Comparison of ENCODE assay signal across 17 cellular contexts in genomic region chr3:30222436-30222835, GRCh38.
DNase-seq lines count a peak whose midpoint lies in the region; ATAC-seq and TF ChIP-seq lines count a peak whose summit lies in the region.
"Had no signal": no experiment of that assay in that cellular context is flagged by ENCODE, and none has a peak within 500 bp of the region (broad histone marks: within the 10 kb centered on the region; RNA-seq: fewer than 3 reads in every experiment).

No MANE protein-coding gene starts in this region.

- H3K4me1 ChIP-seq in A673 (ENCODE audit: insufficient read depth, low read length, poor library complexity, severe bottlenecking) (peaks cover 22% of the 10 kb centered on the region), DND-41 (ENCODE audit: insufficient read depth, low read length) (peaks cover 68% of the 10 kb centered on the region), left ventricle myocardium inferior (peaks cover 17% of the 10 kb centered on the region)

- H3K4me3 ChIP-seq in A673 (ENCODE audit: low read depth, low read length, poor library complexity, severe bottlenecking), result no peak overlapping the region
- no peak overlapping the region for H3K4me3 ChIP-seq in DND-41 (ENCODE audit: low read depth in 1 of 2, low read length in 2 of 2)
- H3K4me3 ChIP-seq in foreskin fibroblast (ENCODE audit: low read depth in 1 of 2, low read length in 2 of 2), result no peak overlapping the region
- H3K4me3 ChIP-seq in left ventricle myocardium inferior, result no peak overlapping the region
- H3K4me3 ChIP-seq: A549, GM12878, SJSA1 had no signal

- H3K36me3 Mint-ChIP-seq in osteocyte (ENCODE audit: unreplicated experiment), result peaks cover 3% of the 10 kb centered on the region

- peaks cover 4% of the 10 kb centered on the region for H3K9me3 Mint-ChIP-seq in osteocyte (ENCODE audit: unreplicated experiment)

- POLR2A ChIA-PET in A673 (lab: Charles Lee; ENCODE audit: low non-redundant PET), result no interaction called here

- peaks cover 26% of the 10 kb centered on the region for H3K4me1 Mint-ChIP-seq in osteocyte (ENCODE audit: unreplicated experiment)

- H3K27ac ChIP-seq in A673 (ENCODE audit: low read depth, low read length, poor library complexity, severe bottlenecking) (no peak overlapping the region), DND-41 (ENCODE audit: low read length) (peak overlapping the region; percentile 65; the same call in 1 of the 2 replicates), left ventricle myocardium inferior (replicated peaks) (no peak overlapping the region)
- H3K27ac ChIP-seq: SJSA1 had no signal

- intact Hi-C loops in A673 (cut with micrococcal nuclease; ENCODE audit: unreplicated experiment), result no loop called here
- intact Hi-C loops in left ventricle myocardium inferior (cut with micrococcal nuclease), result no loop called here

- no peak overlapping the region for H2AFZ ChIP-seq in DND-41 (ENCODE audit: low read depth, low read length)

- H3K4me3 Mint-ChIP-seq in osteocyte (ENCODE audit: unreplicated experiment), result no peak overlapping the region
- H3K4me3 Mint-ChIP-seq: CD4-positive, alpha-beta T cell had no signal

- H4K20me1 ChIP-seq in DND-41 (ENCODE audit: insufficient read depth, low read length), result no peaks in the 10 kb centered on the region

- peak overlapping the region; percentile 61; the same call in 1 of the 2 replicates for H3K4me2 ChIP-seq in DND-41 (ENCODE audit: insufficient read depth, low read length)
- H3K4me2 ChIP-seq: A549 had no signal

- TF ChIP-seq CTCF in A673 (conservative IDR thresholded peaks at IDR 0.05; ENCODE audit: low read depth, low read length) (no peak), DND-41 (IDR thresholded peaks at IDR 0.05; ENCODE audit: borderline replicate concordance, extremely low read depth, low read length, poor library complexity, severe bottlenecking) (no peak), foreskin fibroblast (IDR thresholded peaks at IDR 0.05; ENCODE audit: low read depth, low read length) (no peak), left ventricle myocardium inferior (IDR thresholded peaks at IDR 0.05; ENCODE audit: borderline replicate concordance) (no peak), osteocyte (IDR thresholded peaks at IDR 0.05) (no peak)

- H3K9me3 ChIP-seq in A673 (ENCODE audit: low read depth, low read length, poor library complexity, severe bottlenecking) (peaks cover 12% of the 10 kb centered on the region), DND-41 (ENCODE audit: insufficient read depth, low read length, severe bottlenecking) (no peaks in the 10 kb centered on the region), left ventricle myocardium inferior (replicated peaks) (peaks cover 5% of the 10 kb centered on the region)
- H3K9me3 ChIP-seq: SJSA1 had no signal

- no TSS peak for BruUV-seq in A673 (replicated peaks; lab: Mats Ljungman, UMichigan)

- H3K27ac Mint-ChIP-seq in osteocyte (ENCODE audit: unreplicated experiment), result no peak overlapping the region
- H3K27ac Mint-ChIP-seq: CD4-positive, alpha-beta T cell had no signal

- H3K36me3 ChIP-seq in A673 (ENCODE audit: insufficient read depth, low read length, poor library complexity, severe bottlenecking) (no peaks in the 10 kb centered on the region), DND-41 (ENCODE audit: insufficient read depth, low read length) (no peaks in the 10 kb centered on the region), left ventricle myocardium inferior (no peaks in the 10 kb centered on the region)
- H3K36me3 ChIP-seq: SJSA1 had no signal

- CTCF ChIA-PET in A673 (lab: Charles Lee), result no interaction called here

- no peaks in the 10 kb centered on the region for H3K27me3 ChIP-seq in A673 (replicated peaks; ENCODE audit: insufficient read depth, low read depth, low read length, poor library complexity)
- H3K27me3 ChIP-seq in DND-41 (ENCODE audit: insufficient read depth, low read length, poor library complexity), result no peaks in the 10 kb centered on the region
- no peaks in the 10 kb centered on the region for H3K27me3 ChIP-seq in left ventricle myocardium inferior (ENCODE audit: low read depth)
- H3K27me3 ChIP-seq: SJSA1 had no signal

- H3K79me2 ChIP-seq in DND-41 (ENCODE audit: insufficient read depth, low read length), result no peaks in the 10 kb centered on the region

- ATAC-seq in DND-41 (ENCODE audit: insufficient read depth, low read depth) (no peak), GM18873 (IDR thresholded peaks at IDR 0.05; ENCODE audit: low FRiP score, unreplicated experiment) (no peak)
- ATAC-seq: A549, GM12878 had no signal

- no peaks in the 10 kb centered on the region for H3K27me3 Mint-ChIP-seq in osteocyte (ENCODE audit: unreplicated experiment)
- H3K27me3 Mint-ChIP-seq: CD4-positive, alpha-beta T cell had no signal

- DNase-seq in A673 (ENCODE audit: low spot score), result peak; percentile 75
- no peak for DNase-seq in DND-41
- peak; percentile 40 for DNase-seq in RPMI7951 (ENCODE audit: low read depth)
- peak; percentile 39 to 58 for DNase-seq in foreskin fibroblast
- no peak for DNase-seq in NCI-H2196 treated with DMSO at 0.1 percent for 48 hours (lab: John Stamatoyannopoulos, UW; ENCODE audit: unreplicated experiment)
- DNase-seq in left ventricle myocardium inferior, result no peak
- DNase-seq in osteocyte (ENCODE audit: extremely low spot score, unreplicated experiment), result no peak
- DNase-seq: CD4-positive, alpha-beta T cell; GDM1; NCI-H1930; NCI-H446; NCI-H69; RPMI8226 had no signal

- peak overlapping the region; percentile 11 for H3K9ac ChIP-seq in DND-41 (ENCODE audit: low read depth, low read length)

Comparison
In these comparisons a context has a peak if more than half of its experiments do, and no peak if none do; other contexts are left out.
1. DNase-seq: peak in A673 (single experiment), RPMI7951 (single experiment) and foreskin fibroblast (2 of 2); none in DND-41 (single experiment), NCI-H2196 treated with DMSO at 0.1 percent for 48 hours (single experiment), left ventricle myocardium inferior (single experiment) and osteocyte (single experiment).